Comparison of ENCODE assay signal across 9 cellular contexts in the genomic region with DNA sequence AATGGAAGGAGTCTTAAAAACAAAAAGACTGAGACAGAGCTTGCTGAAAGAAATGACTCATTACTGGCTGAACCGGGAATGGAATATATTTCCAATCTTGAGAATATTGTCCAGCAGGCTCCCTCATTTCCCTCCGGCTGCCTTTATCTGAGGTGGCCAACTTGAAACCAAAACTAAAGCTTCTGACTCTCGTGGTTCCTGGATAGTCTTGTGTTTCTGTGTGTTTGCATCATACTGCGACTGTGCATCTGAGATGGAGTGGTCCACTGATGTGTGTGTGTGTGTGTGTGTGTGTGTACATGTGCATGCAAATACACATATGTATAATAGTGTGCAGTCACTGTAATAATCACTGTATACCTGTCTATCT.
DNase-seq lines count a peak whose midpoint lies in the region; ATAC-seq and TF ChIP-seq lines count a peak whose summit lies in the region.
"Had no signal": no experiment of that assay in that cellular context is flagged by ENCODE, and none has a peak within 500 bp of the region (broad histone marks: within the 10 kb centered on the region; RNA-seq: fewer than 3 reads in every experiment).

No MANE protein-coding gene starts in this region.

- H3K9me3 ChIP-seq in WERI-Rb-1 (ENCODE audit: severe bottlenecking) = no peaks in the 10 kb centered on the region

- H3K36me3 ChIP-seq in WERI-Rb-1 = no peaks in the 10 kb centered on the region
- H3K36me3 ChIP-seq: neural progenitor cell had no signal

- peak; percentile 20 for DNase-seq in GM12865 (ENCODE audit: low read depth)
- DNase-seq in M059J (ENCODE audit: low read depth) = peak; percentile 87
- DNase-seq in coronary artery (ENCODE audit: low spot score) = no peak
- DNase-seq in pulmonary artery endothelial cell (ENCODE audit: low read depth, low spot score) = peak; percentile 30
- no peak for DNase-seq in posterior vena cava (ENCODE audit: low spot score)
- DNase-seq in WERI-Rb-1 = no peak
- no peak for DNase-seq in NCI-H2029 treated with DMSO at 0.1 percent for 48 hours (lab: John Stamatoyannopoulos, UW)

- H3K4me3 ChIP-seq in GM12865 (ENCODE audit: low read depth, low read length) (no peak overlapping the region), coronary artery (peak overlapping the region; percentile 60), WERI-Rb-1 (ENCODE audit: low read depth, low read length) (no peak overlapping the region)
- H3K4me3 ChIP-seq: neural progenitor cell had no signal

- intact Hi-C loops in posterior vena cava (cut with DNase I) = loop anchor here (5.0 to 10.0 kb wide), 3 partner anchors 217 to 347 kb away; a partner anchor contains a TSS

- ATAC-seq in GM19467 (IDR thresholded peaks at IDR 0.05; ENCODE audit: unreplicated experiment) = no peak

- TF ChIP-seq CTCF in GM12865 (IDR thresholded peaks at IDR 0.05; ENCODE audit: insufficient read depth, low read depth, low read length, missing control alignments) (no peak), coronary artery (IDR thresholded peaks at IDR 0.05) (no peak), WERI-Rb-1 (IDR thresholded peaks at IDR 0.05; ENCODE audit: low read depth, low read length) (no peak)

- H3K27me3 ChIP-seq in WERI-Rb-1 (ENCODE audit: insufficient read depth, low read depth, severe bottlenecking) = peaks cover 10% of the 10 kb centered on the region
- H3K27me3 ChIP-seq: neural progenitor cell had no signal

- peak overlapping the region in 1 of 2 donors; percentile 79 for H3K27ac ChIP-seq in coronary artery
- H3K27ac ChIP-seq in WERI-Rb-1 = no peak overlapping the region
- H3K27ac ChIP-seq: neural progenitor cell had no signal

Comparison
In these comparisons a context has a peak if more than half of its experiments do, and no peak if none do; other contexts are left out.
1. DNase-seq: peak in GM12865 (single experiment), M059J (single experiment) and pulmonary artery endothelial cell (single experiment); none in coronary artery (single experiment), posterior vena cava (single experiment), WERI-Rb-1 (single experiment) and NCI-H2029 treated with DMSO at 0.1 percent for 48 hours (single experiment).